1 cellular context compared by ENCODE assay signal in the genomic region with DNA sequence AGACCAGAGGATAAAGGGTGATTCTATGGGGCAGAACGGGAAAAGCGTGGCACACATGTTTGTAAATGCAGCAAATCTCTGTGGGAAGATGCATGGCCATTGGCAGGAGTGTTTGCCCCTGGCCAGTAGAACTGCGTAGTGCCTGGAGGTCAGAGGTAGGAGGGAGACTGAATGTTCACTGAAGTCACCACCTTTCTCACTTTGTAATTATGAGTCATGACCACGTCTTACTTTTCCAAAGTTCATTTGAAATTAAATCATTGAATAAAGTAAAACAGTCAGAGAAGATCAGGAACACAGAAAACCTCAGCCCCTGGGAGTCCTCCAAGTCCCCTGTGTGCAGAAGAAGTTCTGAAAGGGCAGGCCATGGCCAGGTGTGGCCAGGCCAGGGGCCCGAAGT.
TF ChIP-seq lines count a peak whose summit lies in the region.

No MANE protein-coding gene starts in this region.

TF ChIP-seq in WTC11, 78 proteins besides CTCF, POLR2A, EP300 and RAD21:
- TF ChIP-seq, protein P1, sequence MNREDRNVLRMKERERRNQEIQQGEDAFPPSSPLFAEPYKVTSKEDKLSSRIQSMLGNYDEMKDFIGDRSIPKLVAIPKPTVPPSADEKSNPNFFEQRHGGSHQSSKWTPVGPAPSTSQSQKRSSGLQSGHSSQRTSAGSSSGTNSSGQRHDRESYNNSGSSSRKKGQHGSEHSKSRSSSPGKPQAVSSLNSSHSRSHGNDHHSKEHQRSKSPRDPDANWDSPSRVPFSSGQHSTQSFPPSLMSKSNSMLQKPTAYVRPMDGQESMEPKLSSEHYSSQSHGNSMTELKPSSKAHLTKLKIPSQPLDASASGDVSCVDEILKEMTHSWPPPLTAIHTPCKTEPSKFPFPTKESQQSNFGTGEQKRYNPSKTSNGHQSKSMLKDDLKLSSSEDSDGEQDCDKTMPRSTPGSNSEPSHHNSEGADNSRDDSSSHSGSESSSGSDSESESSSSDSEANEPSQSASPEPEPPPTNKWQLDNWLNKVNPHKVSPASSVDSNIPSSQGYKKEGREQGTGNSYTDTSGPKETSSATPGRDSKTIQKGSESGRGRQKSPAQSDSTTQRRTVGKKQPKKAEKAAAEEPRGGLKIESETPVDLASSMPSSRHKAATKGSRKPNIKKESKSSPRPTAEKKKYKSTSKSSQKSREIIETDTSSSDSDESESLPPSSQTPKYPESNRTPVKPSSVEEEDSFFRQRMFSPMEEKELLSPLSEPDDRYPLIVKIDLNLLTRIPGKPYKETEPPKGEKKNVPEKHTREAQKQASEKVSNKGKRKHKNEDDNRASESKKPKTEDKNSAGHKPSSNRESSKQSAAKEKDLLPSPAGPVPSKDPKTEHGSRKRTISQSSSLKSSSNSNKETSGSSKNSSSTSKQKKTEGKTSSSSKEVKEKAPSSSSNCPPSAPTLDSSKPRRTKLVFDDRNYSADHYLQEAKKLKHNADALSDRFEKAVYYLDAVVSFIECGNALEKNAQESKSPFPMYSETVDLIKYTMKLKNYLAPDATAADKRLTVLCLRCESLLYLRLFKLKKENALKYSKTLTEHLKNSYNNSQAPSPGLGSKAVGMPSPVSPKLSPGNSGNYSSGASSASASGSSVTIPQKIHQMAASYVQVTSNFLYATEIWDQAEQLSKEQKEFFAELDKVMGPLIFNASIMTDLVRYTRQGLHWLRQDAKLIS (CRISPR knock-in tag; IDR thresholded peaks at IDR 0.05; ENCODE audit: borderline replicate concordance): no peak
- TF ChIP-seq ZNF423 (CRISPR knock-in tag; IDR thresholded peaks at IDR 0.05) (no peak), ZNF263 (CRISPR knock-in tag; IDR thresholded peaks at IDR 0.05; ENCODE audit: low read depth) (no peak)
